ENCODE assay signal across 8 cellular contexts in the genomic region with DNA sequence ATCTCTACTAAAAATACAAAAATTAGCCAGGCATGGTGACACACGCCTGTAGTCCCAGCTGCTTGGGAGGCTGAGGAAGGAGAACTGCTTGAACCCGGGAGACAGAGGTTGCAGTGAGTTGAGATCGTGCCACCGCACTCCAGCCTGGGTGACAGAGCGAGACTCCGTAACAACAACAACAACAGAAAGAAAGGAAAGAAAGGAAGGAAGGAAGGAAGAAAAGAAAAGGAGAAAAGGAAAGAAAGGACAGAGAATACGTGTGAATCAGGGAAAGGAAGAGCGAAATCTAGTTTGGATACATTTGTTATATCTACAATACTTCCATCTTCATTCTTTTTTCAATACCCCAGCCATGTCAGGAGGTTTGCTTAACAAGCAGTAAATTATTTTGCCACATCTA. TPM values are rescaled to one million over a fixed set of nuclear protein-coding genes. Genes with fewer than 3 reads are reported as not detected.
DNase-seq lines count a peak whose midpoint lies in the region; ATAC-seq, FAIRE-seq and TF ChIP-seq lines count a peak whose summit lies in the region.
"Not testable (repeated sequence)": the region's sequence is repeated elsewhere in the genome, so short reads cannot be mapped to it uniquely, and the experiment has no call there.

No MANE protein-coding gene starts in this region.

- H3K4me1 Mint-ChIP-seq in IgD-negative memory B cell = peaks cover 78 to 80% (median 79%) of the 10 kb centered on the region in 3 donors
- peaks cover 84% of the 10 kb centered on the region for H3K4me1 Mint-ChIP-seq in activated CD4-positive, alpha-beta T cell treated with anti-CD3 and anti-CD28 coated beads for 36 hours
- peaks cover 89% of the 10 kb centered on the region for H3K4me1 Mint-ChIP-seq in activated T-helper 1 cell treated with anti-CD3 and anti-CD28 coated beads, Interleukin-12 subunit alpha, Interleukin-12 subunit beta, Interleukin-2, Interleukin-4 antibody, amounts not matched to agents 30 ng/mL and 10 ng/mL and 1 ng/mL, durations not matched to agents 14 hours and 24 hours and 36 hours (ENCODE audit: low read depth)
- peaks cover 82 to 84% of the 10 kb centered on the region in 2 donors for H3K4me1 Mint-ChIP-seq in natural killer cell
- H3K4me1 Mint-ChIP-seq in stimulated activated naive CD8-positive, alpha-beta T cell treated with anti-CD3 and anti-CD28 coated beads, Interleukin-15, Interleukin-2, amounts not matched to agents 100 ng/mL and 50 ng/mL, for 24 hours (ENCODE audit: low read depth) = peaks cover 88% of the 10 kb centered on the region

- FAIRE-seq in GM12878 (lab: Jason Lieb, UNC) = not testable (repeated sequence)

- in situ Hi-C loops in GM12878 (cut with MboI) = not testable (repeated sequence)

- BruUV-seq in GM12878 (replicated peaks; lab: Mats Ljungman, UMichigan) = not testable (repeated sequence)

- H4K20me1 ChIP-seq in BLaER1 (peaks cover 86% of the 10 kb centered on the region), OCI-LY3 (ENCODE audit: insufficient read depth, low read length) (peaks cover 84% of the 10 kb centered on the region)
- not testable (repeated sequence) for H4K20me1 ChIP-seq in GM12878 (ENCODE audit: control insufficient read depth, insufficient read depth)

- peak overlapping the region; percentile 18 to 88 (median 64) for H3K4me3 Mint-ChIP-seq in IgD-negative memory B cell
- not testable (repeated sequence) for H3K4me3 Mint-ChIP-seq in activated CD4-positive, alpha-beta T cell treated with anti-CD3 and anti-CD28 coated beads for 36 hours
- peak overlapping the region; percentile 53 for H3K4me3 Mint-ChIP-seq in activated T-helper 1 cell treated with anti-CD3 and anti-CD28 coated beads, Interleukin-12 subunit alpha, Interleukin-12 subunit beta, Interleukin-2, Interleukin-4 antibody, amounts not matched to agents 30 ng/mL and 10 ng/mL and 1 ng/mL, durations not matched to agents 14 hours and 24 hours and 36 hours
- peak overlapping the region; percentile 18 for H3K4me3 Mint-ChIP-seq in natural killer cell
- H3K4me3 Mint-ChIP-seq in stimulated activated naive CD8-positive, alpha-beta T cell treated with anti-CD3 and anti-CD28 coated beads, Interleukin-15, Interleukin-2, amounts not matched to agents 100 ng/mL and 50 ng/mL, for 24 hours = peak overlapping the region; percentile 0

- WGBS in GM12878 (ENCODE audit: insufficient coverage, insufficient replicate concordance, low lambda C conversion rate, missing lambda C conversion rate) = 59% methylated on average over 8 of the region's 8 CpGs

- H3K79me2 ChIP-seq in OCI-LY3 (ENCODE audit: low read length) = peaks cover 65% of the 10 kb centered on the region
- peaks cover 51% of the 10 kb centered on the region for H3K79me2 ChIP-seq in GM12878 (ENCODE audit: control insufficient read depth, insufficient read depth, low read length)

- POLR2A ChIA-PET in activated CD4-positive, alpha-beta T cell treated with anti-CD3 and anti-CD28 coated beads for 36 hours (lab: Charles Lee) = not testable (repeated sequence)
- POLR2A ChIA-PET in GM12878 (lab: Charles Lee) = interaction anchor here (1.6 to 1.7 kb wide), 2 partner anchors 15 to 21 kb away, joined by 4 to 5 read pairs; partner anchors contain the start of gene CCDC6

- not testable (repeated sequence) for TF ChIP-seq POLR2A in GM12878 (IDR thresholded peaks at IDR 0.05; ENCODE audit: low read depth, low read length)

- not testable (repeated sequence) for H3K4me3 ChIP-seq in BLaER1, GM12878
- peak overlapping the region; percentile 17; the same call in 1 of the 2 replicates for H3K4me3 ChIP-seq in OCI-LY3 (ENCODE audit: low read length)

- peak overlapping the region; percentile 33 to 40 (median 37) for H3K27ac Mint-ChIP-seq in IgD-negative memory B cell
- peak overlapping the region; percentile 2 for H3K27ac Mint-ChIP-seq in activated CD4-positive, alpha-beta T cell treated with anti-CD3 and anti-CD28 coated beads for 36 hours
- H3K27ac Mint-ChIP-seq in activated T-helper 1 cell treated with anti-CD3 and anti-CD28 coated beads, Interleukin-12 subunit alpha, Interleukin-12 subunit beta, Interleukin-2, Interleukin-4 antibody, amounts not matched to agents 30 ng/mL and 10 ng/mL and 1 ng/mL, durations not matched to agents 14 hours and 24 hours and 36 hours = peak overlapping the region; percentile 77
- peak overlapping the region in 1 of 2 donors; percentile 66 for H3K27ac Mint-ChIP-seq in natural killer cell
- peak overlapping the region; percentile 66 for H3K27ac Mint-ChIP-seq in stimulated activated naive CD8-positive, alpha-beta T cell treated with anti-CD3 and anti-CD28 coated beads, Interleukin-15, Interleukin-2, amounts not matched to agents 100 ng/mL and 50 ng/mL, for 24 hours

- intact Hi-C loops in activated CD4-positive, alpha-beta T cell treated with anti-CD3 and anti-CD28 coated beads for 36 hours (cut with DNase I, micrococcal nuclease); GM12878 (cut with micrococcal nuclease; ENCODE audit: unreplicated experiment); natural killer cell (cut with micrococcal nuclease): not testable (repeated sequence)
- intact Hi-C loops in activated T-helper 1 cell treated with anti-CD3 and anti-CD28 coated beads, Interleukin-12 subunit alpha, Interleukin-12 subunit beta, Interleukin-2, Interleukin-4 antibody, amounts not matched to agents 30 ng/mL and 10 ng/mL and 1 ng/mL, durations not matched to agents 14 hours and 24 hours and 36 hours (cut with micrococcal nuclease) = loop anchor here (5.0 kb wide), 1 partner anchor 847 kb away; no protein-coding TSS in a partner anchor

- H3K4me2 ChIP-seq in BLaER1 (peak overlapping the region; percentile 80), OCI-LY3 (ENCODE audit: low read length) (peak overlapping the region; percentile 71), GM12878 (ENCODE audit: control insufficient read depth, insufficient read depth) (peak overlapping the region; percentile 77)

- H3K36me3 ChIP-seq in BLaER1 = peaks cover 46% of the 10 kb centered on the region
- peaks cover 11% of the 10 kb centered on the region for H3K36me3 ChIP-seq in OCI-LY3 (replicated peaks; ENCODE audit: low read depth, low read length)
- H3K36me3 ChIP-seq in GM12878 (ENCODE audit: control insufficient read depth in 2 of 2, insufficient read depth in 2 of 2, low read length in 1 of 2) = not testable (repeated sequence)

- not testable (repeated sequence) for H3K36me3 Mint-ChIP-seq in IgD-negative memory B cell, natural killer cell
- peaks cover 11% of the 10 kb centered on the region for H3K36me3 Mint-ChIP-seq in activated CD4-positive, alpha-beta T cell treated with anti-CD3 and anti-CD28 coated beads for 36 hours (ENCODE audit: low read depth)
- peaks cover 36% of the 10 kb centered on the region for H3K36me3 Mint-ChIP-seq in activated T-helper 1 cell treated with anti-CD3 and anti-CD28 coated beads, Interleukin-12 subunit alpha, Interleukin-12 subunit beta, Interleukin-2, Interleukin-4 antibody, amounts not matched to agents 30 ng/mL and 10 ng/mL and 1 ng/mL, durations not matched to agents 14 hours and 24 hours and 36 hours (ENCODE audit: low read depth)
- H3K36me3 Mint-ChIP-seq in stimulated activated naive CD8-positive, alpha-beta T cell treated with anti-CD3 and anti-CD28 coated beads, Interleukin-15, Interleukin-2, amounts not matched to agents 100 ng/mL and 50 ng/mL, for 24 hours (ENCODE audit: low read depth) = peaks cover 36% of the 10 kb centered on the region

- SMC1A ChIA-PET in GM12878 (lab: Charles Lee; ENCODE audit: uncharacterized antibody, unreplicated experiment) = interaction anchor here (0.8 to 1.5 kb wide), 6 partner anchors 9 to 550 kb away, joined by 3 to 5 read pairs (median 4); partner anchors contain the start of gene CCDC6

- TF ChIP-seq EP300 in GM12878 (IDR thresholded peaks at IDR 0.05; ENCODE audit: borderline replicate concordance in 1 of 2, control insufficient read depth in 1 of 2, low read depth in 2 of 2, low read length in 2 of 2) = not testable (repeated sequence)

- not testable (repeated sequence) for H2AFZ ChIP-seq in OCI-LY3 (ENCODE audit: low read depth, low read length); GM12878 (ENCODE audit: control insufficient read depth, low read depth, low read length)

- H3K9ac ChIP-seq in BLaER1; OCI-LY3 (ENCODE audit: low read length); GM12878 (ENCODE audit: control insufficient read depth, insufficient read depth, low read length): not testable (repeated sequence)

- not testable (repeated sequence) for DNase-seq in activated CD4-positive, alpha-beta T cell treated with anti-CD3 and anti-CD28 coated beads for 36 hours; activated T-helper 1 cell treated with anti-CD3 and anti-CD28 coated beads, Interleukin-12 subunit alpha, Interleukin-12 subunit beta, Interleukin-2, Interleukin-4 antibody, amounts not matched to agents 30 ng/mL and 10 ng/mL and 1 ng/mL, durations not matched to agents 14 hours and 24 hours and 36 hours (ENCODE audit: low spot score); GM12878 (ENCODE audit: low read depth, low spot score); natural killer cell

- H3K9me3 ChIP-seq in BLaER1; OCI-LY3 (ENCODE audit: insufficient read depth, low read length); GM12878 (replicated peaks; ENCODE audit: control insufficient read depth, insufficient read depth, low read length): not testable (repeated sequence)

- H3K9me3 Mint-ChIP-seq in IgD-negative memory B cell; activated CD4-positive, alpha-beta T cell treated with anti-CD3 and anti-CD28 coated beads for 36 hours (ENCODE audit: low read depth); activated T-helper 1 cell treated with anti-CD3 and anti-CD28 coated beads, Interleukin-12 subunit alpha, Interleukin-12 subunit beta, Interleukin-2, Interleukin-4 antibody, amounts not matched to agents 30 ng/mL and 10 ng/mL and 1 ng/mL, durations not matched to agents 14 hours and 24 hours and 36 hours; natural killer cell; stimulated activated naive CD8-positive, alpha-beta T cell treated with anti-CD3 and anti-CD28 coated beads, Interleukin-15, Interleukin-2, amounts not matched to agents 100 ng/mL and 50 ng/mL, for 24 hours: not testable (repeated sequence)

- H3K27me3 ChIP-seq in BLaER1; OCI-LY3 (ENCODE audit: low read depth, low read length); GM12878 (replicated peaks in 1 of 2; ENCODE audit: control insufficient read depth in 2 of 2, insufficient read depth in 2 of 2, low read length in 1 of 2): not testable (repeated sequence)

- ATAC-seq in activated CD4-positive, alpha-beta T cell treated with anti-CD3 and anti-CD28 coated beads for 36 hours; GM12878; natural killer cell: not testable (repeated sequence)

- TF ChIP-seq RAD21 in GM12878 (IDR thresholded peaks at IDR 0.05; ENCODE audit: insufficient read depth, low read depth, low read length) = not testable (repeated sequence)

- not testable (repeated sequence) for TF ChIP-seq CTCF in OCI-LY3 (IDR thresholded peaks at IDR 0.05; ENCODE audit: low read depth, low read length); GM12878 (IDR thresholded peaks at IDR 0.05 in 2 of 3, conservative IDR thresholded peaks at IDR 0.05 in 1 of 3; ENCODE audit: control insufficient read depth in 2 of 3, extremely low read depth in 1 of 3, insufficient read depth in 1 of 3, low read depth in 3 of 3, low read length in 3 of 3); natural killer cell (IDR thresholded peaks at IDR 0.05)

- H3K4me1 ChIP-seq in BLaER1 (peaks cover 49% of the 10 kb centered on the region), OCI-LY3 (ENCODE audit: low read length) (peaks cover 63% of the 10 kb centered on the region), GM12878 (ENCODE audit: control insufficient read depth, insufficient read depth, low read length) (peaks cover 45% of the 10 kb centered on the region)

- RAD21 ChIA-PET in GM12878 (lab: Charles Lee; ENCODE audit: unreplicated experiment) = interaction anchor here (1.0 to 1.7 kb wide), 6 partner anchors 11 to 50 kb away, joined by 3 to 11 read pairs (median 4); partner anchors contain the start of gene CCDC6

- CTCF ChIA-PET in activated CD4-positive, alpha-beta T cell treated with anti-CD3 and anti-CD28 coated beads for 36 hours (lab: Charles Lee) = not testable (repeated sequence)
- CTCF ChIA-PET in GM12878 (lab: Yijun Ruan, JAX) = interaction anchor here (1.0 to 2.8 kb wide), 5 partner anchors 11 to 54 kb away, joined by 3 to 14 read pairs (median 7); partner anchors contain the start of gene CCDC6

- not testable (repeated sequence) for H3K27ac ChIP-seq in BLaER1; OCI-LY3 (ENCODE audit: low read length)
- H3K27ac ChIP-seq in GM12878 (ENCODE audit: control insufficient read depth, insufficient read depth) = 0 out of 2 replicates have a peak overlapping the region, but pooled peaks have one; percentile 11

- H3K27me3 Mint-ChIP-seq in IgD-negative memory B cell; activated CD4-positive, alpha-beta T cell treated with anti-CD3 and anti-CD28 coated beads for 36 hours; activated T-helper 1 cell treated with anti-CD3 and anti-CD28 coated beads, Interleukin-12 subunit alpha, Interleukin-12 subunit beta, Interleukin-2, Interleukin-4 antibody, amounts not matched to agents 30 ng/mL and 10 ng/mL and 1 ng/mL, durations not matched to agents 14 hours and 24 hours and 36 hours (ENCODE audit: insufficient read depth); natural killer cell (ENCODE audit: low read depth in 2 of 2); stimulated activated naive CD8-positive, alpha-beta T cell treated with anti-CD3 and anti-CD28 coated beads, Interleukin-15, Interleukin-2, amounts not matched to agents 100 ng/mL and 50 ng/mL, for 24 hours: not testable (repeated sequence)

RNA-seq across cellular contexts. Expression of gene CCDC6, which starts 21.5 kb away (rescaled TPM):
- polyA plus RNA-seq in IgD-negative memory B cell (13.4 TPM), GM12878 (2011; rRNA removed) (34.8 and 37.0 TPM in 2 replicates), GM12878 (2014; fragmentation: Illumina TruSeq; extraction: Trizol) (34.8 and 40.7 TPM in 2 replicates), GM12878 (2014; fragmentation: Nextera tagmentation; extraction: Ambion mirVana) (10 to 100 TPM; 11.8 to 12.3 TPM), GM12878 (2014; rRNA removed) (19.5 and 23.7 TPM in 2 replicates), GM12878 (2016; fragmentation: Nextera tagmentation; extraction: Ambion mirVana) (10 to 100 TPM; 29.7 to 30.5 TPM)
- 10 to 100 TPM; 49.7 to 53.0 TPM for total RNA-seq in activated CD4-positive, alpha-beta T cell treated with anti-CD3 and anti-CD28 coated beads for 36 hours
- 97.6 and 103 TPM in 2 replicates for total RNA-seq in activated T-helper 1 cell treated with anti-CD3 and anti-CD28 coated beads, Interleukin-12 subunit alpha, Interleukin-12 subunit beta, Interleukin-2, Interleukin-4 antibody, amounts not matched to agents 30 ng/mL and 10 ng/mL and 1 ng/mL, durations not matched to agents 14 hours and 24 hours and 36 hours
- 43.8 and 44.1 TPM in 2 replicates for total RNA-seq in GM12878 (2013; cell fraction: nucleolus; rRNA removed)
- total RNA-seq in GM12878 (2014; rRNA removed) (22.0 and 26.2 TPM in 2 replicates), GM12878 (2014; rRNA removed; fragmentation: Illumina TruSeq; extraction: Trizol) (22.7 and 25.2 TPM in 2 replicates), GM12878 (2021) (45.0 and 46.2 TPM in 2 replicates), natural killer cell (10 to 100 TPM; 19.7 to 23.4 (median 20.8) TPM)
- polyA plus RNA-seq in GM12878 (2011; ENCODE audit: low read depth) = 11.0 TPM
- polyA plus RNA-seq in GM12878 (2011; cell fraction: cytosol; rRNA removed) = 22.1 and 22.8 TPM in 2 replicates
- polyA plus RNA-seq in GM12878 (2011; cell fraction: nucleus; rRNA removed) = 19.7 and 20.8 TPM in 2 replicates
- polyA plus RNA-seq in GM12878 (2012) = 15.4 and 15.7 TPM in 2 replicates
- 52.4 and 62.0 TPM in 2 replicates for polyA minus RNA-seq in GM12878 (2011; rRNA and poly(A)+ RNA removed)
- 22.6 and 30.9 TPM in 2 replicates for polyA minus RNA-seq in GM12878 (2011; cell fraction: cytosol; rRNA and poly(A)+ RNA removed)
- 18.3 and 26.8 TPM in 2 replicates for polyA minus RNA-seq in GM12878 (2011; cell fraction: nucleus; rRNA and poly(A)+ RNA removed)
